In genomic region chr3:172103724-172104123, GRCh38 we compare ENCODE assay signal across 9 cellular contexts.
DNase-seq lines count a peak whose midpoint lies in the region; ATAC-seq and TF ChIP-seq lines count a peak whose summit lies in the region.
"Had no signal": no experiment of that assay in that cellular context is flagged by ENCODE, and none has a peak within 500 bp of the region (broad histone marks: within the 10 kb centered on the region; RNA-seq: fewer than 3 reads in every experiment).

No MANE protein-coding gene starts in this region.

- POLR2A ChIA-PET in Panc1 (lab: Charles Lee) = interaction anchor here (0.7 kb wide), 1 partner anchor 14 kb away, joined by 8 read pairs; no protein-coding TSS in a partner anchor

- no peak overlapping the region for H3K4me3 ChIP-seq in Panc1 (ENCODE audit: low read depth in 2 of 2, low read length in 2 of 2)
- no peak overlapping the region for H3K4me3 ChIP-seq in retinal pigment epithelial cell (ENCODE audit: low read length)

- BruUV-seq in Panc1 (replicated peaks; lab: Mats Ljungman, UMichigan) = no TSS peak

- ATAC-seq in Panc1 (no peak), HG03520 (IDR thresholded peaks at IDR 0.05; ENCODE audit: unreplicated experiment) (no peak)

- CTCF ChIA-PET in Panc1 (lab: Charles Lee) = no interaction called here

- no peaks in the 10 kb centered on the region for H3K36me3 ChIP-seq in Panc1 (ENCODE audit: control insufficient read depth, insufficient read depth, low read length)

- DNase-seq in DMS 273 (lab: John Stamatoyannopoulos, UW; ENCODE audit: unreplicated experiment) (peak; percentile 32), DMS 273 treated with DMSO at 0.1 percent for 48 hours (lab: John Stamatoyannopoulos, UW) (no peak), Panc1 (ENCODE audit: low read depth, low spot score) (no peak), glomerular visceral epithelial cell (ENCODE audit: extremely low spot score) (peak; percentile 83), retinal pigment epithelial cell (ENCODE audit: low read depth) (peak; percentile 97), SKM-1 treated with dmso at 0.1 percent for 144 hours (lab: John Stamatoyannopoulos, UW; ENCODE audit: unreplicated experiment) (no peak), SHP77 treated with DMSO at 0.1 percent for 48 hours (lab: John Stamatoyannopoulos, UW) (no peak)
- DNase-seq: activated CD4-positive, CD25-positive, alpha-beta regulatory T cell had no signal

- TF ChIP-seq CTCF in Panc1 (IDR thresholded peaks at IDR 0.05) (no peak), retinal pigment epithelial cell (conservative IDR thresholded peaks at IDR 0.05; ENCODE audit: low read depth, low read length) (no peak)

- H3K27ac ChIP-seq in Panc1 (ENCODE audit: low read length) = peak overlapping the region; percentile 48

- peaks cover 84% of the 10 kb centered on the region for H3K4me1 ChIP-seq in Panc1 (ENCODE audit: control insufficient read depth, insufficient read depth, low read length)

- intact Hi-C loops in Panc1 (cut with micrococcal nuclease; ENCODE audit: unreplicated experiment) = no loop called here

- in situ Hi-C loops in Panc1 (cut with HindIII; ENCODE audit: low pct_unique_long_range_greater_than_20kb, low sequenced_read_pairs) = no loop called here

- H3K9me3 ChIP-seq in Panc1 (ENCODE audit: control insufficient read depth, insufficient read depth, low read depth, low read length) = no peaks in the 10 kb centered on the region

- H3K27me3 ChIP-seq in Panc1 (ENCODE audit: control insufficient read depth, insufficient read depth, low read length) = no peaks in the 10 kb centered on the region

Comparison
In these comparisons a context has a peak if more than half of its experiments do, and no peak if none do; other contexts are left out.
1. DNase-seq: peak in DMS 273 (single experiment), glomerular visceral epithelial cell (single experiment) and retinal pigment epithelial cell (single experiment); none in DMS 273 treated with DMSO at 0.1 percent for 48 hours (single experiment), Panc1 (single experiment), SKM-1 treated with dmso at 0.1 percent for 144 hours (single experiment) and SHP77 treated with DMSO at 0.1 percent for 48 hours (single experiment).